Comparison of ENCODE assay signal across 1 cellular context in the genomic region with DNA sequence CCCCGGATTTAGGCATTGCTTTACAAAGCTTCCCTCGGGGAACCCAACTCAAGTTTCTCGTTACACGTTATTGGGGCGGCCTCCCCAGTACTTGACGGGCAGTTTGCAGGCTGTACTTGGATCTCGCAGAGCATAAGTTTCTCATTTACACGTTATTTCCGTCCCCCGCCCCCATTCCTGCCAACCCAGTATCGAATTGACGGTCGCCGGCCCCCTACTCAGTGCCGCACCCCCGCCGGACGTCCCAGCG.
TF ChIP-seq lines count a peak whose summit lies in the region.

No MANE protein-coding gene starts in this region.

TF ChIP-seq in K562, 482 proteins besides CTCF, POLR2A, EP300 and RAD21 (continued from another document):
- TF ChIP-seq, protein P1, sequence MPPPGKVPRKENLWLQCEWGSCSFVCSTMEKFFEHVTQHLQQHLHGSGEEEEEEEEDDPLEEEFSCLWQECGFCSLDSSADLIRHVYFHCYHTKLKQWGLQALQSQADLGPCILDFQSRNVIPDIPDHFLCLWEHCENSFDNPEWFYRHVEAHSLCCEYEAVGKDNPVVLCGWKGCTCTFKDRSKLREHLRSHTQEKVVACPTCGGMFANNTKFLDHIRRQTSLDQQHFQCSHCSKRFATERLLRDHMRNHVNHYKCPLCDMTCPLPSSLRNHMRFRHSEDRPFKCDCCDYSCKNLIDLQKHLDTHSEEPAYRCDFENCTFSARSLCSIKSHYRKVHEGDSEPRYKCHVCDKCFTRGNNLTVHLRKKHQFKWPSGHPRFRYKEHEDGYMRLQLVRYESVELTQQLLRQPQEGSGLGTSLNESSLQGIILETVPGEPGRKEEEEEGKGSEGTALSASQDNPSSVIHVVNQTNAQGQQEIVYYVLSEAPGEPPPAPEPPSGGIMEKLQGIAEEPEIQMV (tag; conservative IDR thresholded peaks at IDR 0.05; ENCODE audit: low read depth): no peak
- TF ChIP-seq, protein P2, sequence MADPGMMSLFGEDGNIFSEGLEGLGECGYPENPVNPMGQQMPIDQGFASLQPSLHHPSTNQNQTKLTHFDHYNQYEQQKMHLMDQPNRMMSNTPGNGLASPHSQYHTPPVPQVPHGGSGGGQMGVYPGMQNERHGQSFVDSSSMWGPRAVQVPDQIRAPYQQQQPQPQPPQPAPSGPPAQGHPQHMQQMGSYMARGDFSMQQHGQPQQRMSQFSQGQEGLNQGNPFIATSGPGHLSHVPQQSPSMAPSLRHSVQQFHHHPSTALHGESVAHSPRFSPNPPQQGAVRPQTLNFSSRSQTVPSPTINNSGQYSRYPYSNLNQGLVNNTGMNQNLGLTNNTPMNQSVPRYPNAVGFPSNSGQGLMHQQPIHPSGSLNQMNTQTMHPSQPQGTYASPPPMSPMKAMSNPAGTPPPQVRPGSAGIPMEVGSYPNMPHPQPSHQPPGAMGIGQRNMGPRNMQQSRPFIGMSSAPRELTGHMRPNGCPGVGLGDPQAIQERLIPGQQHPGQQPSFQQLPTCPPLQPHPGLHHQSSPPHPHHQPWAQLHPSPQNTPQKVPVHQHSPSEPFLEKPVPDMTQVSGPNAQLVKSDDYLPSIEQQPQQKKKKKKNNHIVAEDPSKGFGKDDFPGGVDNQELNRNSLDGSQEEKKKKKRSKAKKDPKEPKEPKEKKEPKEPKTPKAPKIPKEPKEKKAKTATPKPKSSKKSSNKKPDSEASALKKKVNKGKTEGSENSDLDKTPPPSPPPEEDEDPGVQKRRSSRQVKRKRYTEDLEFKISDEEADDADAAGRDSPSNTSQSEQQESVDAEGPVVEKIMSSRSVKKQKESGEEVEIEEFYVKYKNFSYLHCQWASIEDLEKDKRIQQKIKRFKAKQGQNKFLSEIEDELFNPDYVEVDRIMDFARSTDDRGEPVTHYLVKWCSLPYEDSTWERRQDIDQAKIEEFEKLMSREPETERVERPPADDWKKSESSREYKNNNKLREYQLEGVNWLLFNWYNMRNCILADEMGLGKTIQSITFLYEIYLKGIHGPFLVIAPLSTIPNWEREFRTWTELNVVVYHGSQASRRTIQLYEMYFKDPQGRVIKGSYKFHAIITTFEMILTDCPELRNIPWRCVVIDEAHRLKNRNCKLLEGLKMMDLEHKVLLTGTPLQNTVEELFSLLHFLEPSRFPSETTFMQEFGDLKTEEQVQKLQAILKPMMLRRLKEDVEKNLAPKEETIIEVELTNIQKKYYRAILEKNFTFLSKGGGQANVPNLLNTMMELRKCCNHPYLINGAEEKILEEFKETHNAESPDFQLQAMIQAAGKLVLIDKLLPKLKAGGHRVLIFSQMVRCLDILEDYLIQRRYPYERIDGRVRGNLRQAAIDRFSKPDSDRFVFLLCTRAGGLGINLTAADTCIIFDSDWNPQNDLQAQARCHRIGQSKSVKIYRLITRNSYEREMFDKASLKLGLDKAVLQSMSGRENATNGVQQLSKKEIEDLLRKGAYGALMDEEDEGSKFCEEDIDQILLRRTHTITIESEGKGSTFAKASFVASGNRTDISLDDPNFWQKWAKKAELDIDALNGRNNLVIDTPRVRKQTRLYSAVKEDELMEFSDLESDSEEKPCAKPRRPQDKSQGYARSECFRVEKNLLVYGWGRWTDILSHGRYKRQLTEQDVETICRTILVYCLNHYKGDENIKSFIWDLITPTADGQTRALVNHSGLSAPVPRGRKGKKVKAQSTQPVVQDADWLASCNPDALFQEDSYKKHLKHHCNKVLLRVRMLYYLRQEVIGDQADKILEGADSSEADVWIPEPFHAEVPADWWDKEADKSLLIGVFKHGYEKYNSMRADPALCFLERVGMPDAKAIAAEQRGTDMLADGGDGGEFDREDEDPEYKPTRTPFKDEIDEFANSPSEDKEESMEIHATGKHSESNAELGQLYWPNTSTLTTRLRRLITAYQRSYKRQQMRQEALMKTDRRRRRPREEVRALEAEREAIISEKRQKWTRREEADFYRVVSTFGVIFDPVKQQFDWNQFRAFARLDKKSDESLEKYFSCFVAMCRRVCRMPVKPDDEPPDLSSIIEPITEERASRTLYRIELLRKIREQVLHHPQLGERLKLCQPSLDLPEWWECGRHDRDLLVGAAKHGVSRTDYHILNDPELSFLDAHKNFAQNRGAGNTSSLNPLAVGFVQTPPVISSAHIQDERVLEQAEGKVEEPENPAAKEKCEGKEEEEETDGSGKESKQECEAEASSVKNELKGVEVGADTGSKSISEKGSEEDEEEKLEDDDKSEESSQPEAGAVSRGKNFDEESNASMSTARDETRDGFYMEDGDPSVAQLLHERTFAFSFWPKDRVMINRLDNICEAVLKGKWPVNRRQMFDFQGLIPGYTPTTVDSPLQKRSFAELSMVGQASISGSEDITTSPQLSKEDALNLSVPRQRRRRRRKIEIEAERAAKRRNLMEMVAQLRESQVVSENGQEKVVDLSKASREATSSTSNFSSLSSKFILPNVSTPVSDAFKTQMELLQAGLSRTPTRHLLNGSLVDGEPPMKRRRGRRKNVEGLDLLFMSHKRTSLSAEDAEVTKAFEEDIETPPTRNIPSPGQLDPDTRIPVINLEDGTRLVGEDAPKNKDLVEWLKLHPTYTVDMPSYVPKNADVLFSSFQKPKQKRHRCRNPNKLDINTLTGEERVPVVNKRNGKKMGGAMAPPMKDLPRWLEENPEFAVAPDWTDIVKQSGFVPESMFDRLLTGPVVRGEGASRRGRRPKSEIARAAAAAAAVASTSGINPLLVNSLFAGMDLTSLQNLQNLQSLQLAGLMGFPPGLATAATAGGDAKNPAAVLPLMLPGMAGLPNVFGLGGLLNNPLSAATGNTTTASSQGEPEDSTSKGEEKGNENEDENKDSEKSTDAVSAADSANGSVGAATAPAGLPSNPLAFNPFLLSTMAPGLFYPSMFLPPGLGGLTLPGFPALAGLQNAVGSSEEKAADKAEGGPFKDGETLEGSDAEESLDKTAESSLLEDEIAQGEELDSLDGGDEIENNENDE (IDR thresholded peaks at IDR 0.05; ENCODE audit: low read depth, low read length): no peak
- no peak for TF ChIP-seq ZNF41 (CRISPR knock-in tag; conservative IDR thresholded peaks at IDR 0.05)
- TF ChIP-seq HNRNPUL1 (IDR thresholded peaks at IDR 0.05; ENCODE audit: low read length): no peak
